11 cellular contexts compared by ENCODE assay signal in genomic region chr17:28320215-28321061, GRCh38. TPM values are rescaled to one million over a fixed set of nuclear protein-coding genes. Genes with fewer than 3 reads are reported as not detected.
A peak's percentile ranks its signal among the peaks of the same experiment; 100 is the strongest.
DNase-seq lines count a peak whose midpoint lies in the region; ATAC-seq and TF ChIP-seq lines count a peak whose summit lies in the region.
"Had no signal": no experiment of that assay in that cellular context is flagged by ENCODE, and none has a peak within 500 bp of the region (broad histone marks: within the 10 kb centered on the region; RNA-seq: fewer than 3 reads in every experiment).

No MANE protein-coding gene starts in this region.

- WGBS in lung, 2 donors = 72 to 80% methylated on average over 8 of the region's 8 CpGs

- TF ChIP-seq CTCF in HFF-Myc (IDR thresholded peaks at IDR 0.05; ENCODE audit: low read depth, low read length, missing control alignments) (no peak), lung (IDR thresholded peaks at IDR 0.05; ENCODE audit: control extremely low read depth, extremely low read depth) (no peak)

- peaks cover 6% of the 10 kb centered on the region for H3K79me2 ChIP-seq in ACC112 (ENCODE audit: control insufficient read depth, insufficient read depth, low read length, unreplicated experiment)

- ATAC-seq in activated naive CD8-positive, alpha-beta T cell treated with anti-CD3 and anti-CD28 coated beads, Interleukin-2, amount 50 U/mL, for 24 hours = no peak
- ATAC-seq in lung (ENCODE audit: insufficient read depth, low FRiP score) (no peak), GM18907 (IDR thresholded peaks at IDR 0.05; ENCODE audit: unreplicated experiment) (no peak)

- peaks cover 10% of the 10 kb centered on the region for H3K4me1 ChIP-seq in ACC112 (ENCODE audit: control insufficient read depth, insufficient read depth, low read length, unreplicated experiment)
- H3K4me1 ChIP-seq in lung (ENCODE audit: control insufficient read depth in 2 of 2, insufficient read depth in 2 of 2, low read length in 2 of 2) = peaks cover 0 to 11% of the 10 kb centered on the region in 2 donors

- no peak overlapping the region for H2AFZ ChIP-seq in ACC112 (ENCODE audit: low read length, unreplicated experiment)

- H3K4me3 Mint-ChIP-seq in activated naive CD8-positive, alpha-beta T cell treated with anti-CD3 and anti-CD28 coated beads, Interleukin-2, amount 50 U/mL, for 24 hours = peak overlapping the region; percentile 93

- peaks cover 1% of the 10 kb centered on the region for H3K27me3 Mint-ChIP-seq in activated naive CD8-positive, alpha-beta T cell treated with anti-CD3 and anti-CD28 coated beads, Interleukin-2, amount 50 U/mL, for 24 hours

- no peak for DNase-seq in HFF-Myc (ENCODE audit: extremely low read depth, low read depth)
- DNase-seq in activated naive CD8-positive, alpha-beta T cell treated with anti-CD3 and anti-CD28 coated beads, Interleukin-2, amount 50 U/mL, for 24 hours = no peak
- peak; percentile 17 for DNase-seq in lung (ENCODE audit: low spot score)
- DNase-seq in AG20443 (ENCODE audit: low spot score) = no peak
- DNase-seq in substantia nigra (lab: John Stamatoyannopoulos, UW) = no peak
- DNase-seq in NCI-H1694 (lab: John Stamatoyannopoulos, UW) = no peak
- DNase-seq: NCI-H1048, T1000 had no signal

- H3K9me3 ChIP-seq in lung (ENCODE audit: control insufficient read depth in 2 of 2, insufficient read depth in 1 of 2, low read length in 1 of 2) = no peaks in the 10 kb centered on the region

- peaks cover 34% of the 10 kb centered on the region for H3K4me1 Mint-ChIP-seq in activated naive CD8-positive, alpha-beta T cell treated with anti-CD3 and anti-CD28 coated beads, Interleukin-2, amount 50 U/mL, for 24 hours

- peak overlapping the region; percentile 89 for H3K27ac Mint-ChIP-seq in activated naive CD8-positive, alpha-beta T cell treated with anti-CD3 and anti-CD28 coated beads, Interleukin-2, amount 50 U/mL, for 24 hours

- H3K27ac ChIP-seq in ACC112 (ENCODE audit: low read depth, low read length) (no peak overlapping the region), lung (ENCODE audit: low read depth in 1 of 2, low read length in 1 of 2) (no peak overlapping the region), substantia nigra (ENCODE audit: low read depth, low read length, poor library complexity, severe bottlenecking) (no peak overlapping the region)

- H3K36me3 Mint-ChIP-seq in activated naive CD8-positive, alpha-beta T cell treated with anti-CD3 and anti-CD28 coated beads, Interleukin-2, amount 50 U/mL, for 24 hours (ENCODE audit: low read depth) = peaks cover 16% of the 10 kb centered on the region

- H3K36me3 ChIP-seq in ACC112 (ENCODE audit: insufficient read depth, low read length) (no peaks in the 10 kb centered on the region), lung (ENCODE audit: control insufficient read depth in 2 of 2, insufficient read depth in 2 of 2, low read length in 2 of 2) (no peaks in the 10 kb centered on the region)

- H3K4me3 ChIP-seq in ACC112 (ENCODE audit: low read depth, low read length) = peak overlapping the region; percentile 81
- H3K4me3 ChIP-seq in HFF-Myc (replicated peaks; ENCODE audit: low read depth, low read length) = peak overlapping the region; percentile 85
- H3K4me3 ChIP-seq in lung = peak overlapping the region; percentile 18

- no peaks in the 10 kb centered on the region for H3K9me3 Mint-ChIP-seq in activated naive CD8-positive, alpha-beta T cell treated with anti-CD3 and anti-CD28 coated beads, Interleukin-2, amount 50 U/mL, for 24 hours

- H3K27me3 ChIP-seq in ACC112 (ENCODE audit: insufficient read depth, low read length) (no peaks in the 10 kb centered on the region), lung (ENCODE audit: control insufficient read depth, insufficient read depth) (no peaks in the 10 kb centered on the region)

RNA-seq across cellular contexts. Expression of gene TMEM97, which starts 1.4 kb away (rescaled TPM):
- 10 to 100 TPM; 23.5 to 62.6 TPM for total RNA-seq in lung
- polyA plus RNA-seq in lung = 10 to 100 TPM; 35.3 to 42.2 TPM

RNA-seq across cellular contexts. Expression of gene IFT20, which starts 14.8 kb away (rescaled TPM):
- total RNA-seq in lung = 10 to 100 TPM; 29.5 to 36.0 TPM
- polyA plus RNA-seq in lung = 10 to 100 TPM; 35.6 to 74.1 TPM

RNA-seq across cellular contexts. Expression of gene TNFAIP1, which starts 15.1 kb away (rescaled TPM):
- 10 to 100 TPM; 35.0 to 59.6 TPM for total RNA-seq in lung
- polyA plus RNA-seq in lung = 10 to 100 TPM; 17.7 to 36.9 TPM

RNA-seq across cellular contexts. Expression of gene POLDIP2, which starts 36.9 kb away (rescaled TPM):
- 10 to 100 TPM; 38.7 to 82.6 TPM for total RNA-seq in lung
- 10 to 100 TPM; 43.6 to 80.9 TPM for polyA plus RNA-seq in lung

RNA-seq across cellular contexts. Expression of gene SEBOX, which starts 44.6 kb away (rescaled TPM):
- total RNA-seq in lung = not detected
- not detected for polyA plus RNA-seq in lung
- polyA plus RNA-seq: thymus had no signal

Comparison
In these comparisons a context has a peak if more than half of its experiments do, and no peak if none do; other contexts are left out.
1. H3K4me3 ChIP-seq: peak in every context shown above with its lines; median percentile 85 in HFF-Myc; 81 in ACC112; 18 in lung.